1 cellular context compared by ENCODE assay signal in genomic region chr5:61822584-61822983, GRCh38.
TF ChIP-seq lines count a peak whose summit lies in the region.

No MANE protein-coding gene starts in this region.

TF ChIP-seq in H1, 55 proteins besides CTCF, POLR2A, EP300 and RAD21:
- TF ChIP-seq ATF3 (IDR thresholded peaks at IDR 0.05; ENCODE audit: insufficient read depth, low read depth, low read length) (no peak), FOSL1 (IDR thresholded peaks at IDR 0.05; ENCODE audit: insufficient read depth, low read depth, low read length) (no peak), CEBPB (IDR thresholded peaks at IDR 0.05; ENCODE audit: low read depth, low read length) (no peak), YY1 (IDR thresholded peaks at IDR 0.05; ENCODE audit: low read depth, low read length) (no peak), HDAC2 (IDR thresholded peaks at IDR 0.05; ENCODE audit: borderline replicate concordance in 1 of 2, low read depth in 2 of 2, low read length in 2 of 2) (no peak), HDAC6 (IDR thresholded peaks at IDR 0.05; ENCODE audit: low read depth, low read length) (no peak), NANOG (IDR thresholded peaks at IDR 0.05; ENCODE audit: insufficient read depth, low read depth, low read length, poor library complexity, severe bottlenecking) (no peak), CHD7 (IDR thresholded peaks at IDR 0.05; ENCODE audit: insufficient replicate concordance, low read length) (no peak), SIX5 (IDR thresholded peaks at IDR 0.05; ENCODE audit: low read depth, low read length) (no peak), RBBP5 (IDR thresholded peaks at IDR 0.05; ENCODE audit: borderline replicate concordance, low read depth, low read length) (no peak), SAP30 (IDR thresholded peaks at IDR 0.05; ENCODE audit: insufficient read depth, insufficient replicate concordance, low read length) (no peak), JUND (IDR thresholded peaks at IDR 0.05; ENCODE audit: low read length) (no peak), E2F6 (IDR thresholded peaks at IDR 0.05) (no peak), SIN3A (conservative IDR thresholded peaks at IDR 0.05 in 1 of 2, IDR thresholded peaks at IDR 0.05 in 1 of 2; ENCODE audit: low read depth in 1 of 2, low read length in 2 of 2) (no peak), CBX5 (IDR thresholded peaks at IDR 0.05; ENCODE audit: low read depth, low read length) (no peak), CTBP2 (IDR thresholded peaks at IDR 0.05; ENCODE audit: borderline replicate concordance, insufficient read depth, insufficient read length, low read length) (no peak), KDM4A (IDR thresholded peaks at IDR 0.05; ENCODE audit: low read depth, low read length, severe bottlenecking) (no peak), SP2 (IDR thresholded peaks at IDR 0.05; ENCODE audit: low read length) (no peak)
